ENCODE assay signal across 17 cellular contexts in genomic region chr2:204425821-204426220, GRCh38.
DNase-seq lines count a peak whose midpoint lies in the region; ATAC-seq lines count a peak whose summit lies in the region.
"Had no signal": no experiment of that assay in that cellular context is flagged by ENCODE, and none has a peak within 500 bp of the region (broad histone marks: within the 10 kb centered on the region; RNA-seq: fewer than 3 reads in every experiment).

No MANE protein-coding gene starts in this region.

- H3K36me3 Mint-ChIP-seq in effector memory CD8-positive, alpha-beta T cell (ENCODE audit: insufficient read depth), result peaks cover 3% of the 10 kb centered on the region
- H3K36me3 Mint-ChIP-seq: CD14-positive monocyte; CD8-positive, alpha-beta memory T cell had no signal

- H3K4me1 Mint-ChIP-seq in effector memory CD8-positive, alpha-beta T cell (ENCODE audit: low read depth in 2 of 2), result no peaks in the 10 kb centered on the region
- H3K4me1 Mint-ChIP-seq: CD14-positive monocyte; CD8-positive, alpha-beta memory T cell had no signal

- peaks cover 0 to 4% of the 10 kb centered on the region in 2 donors for H3K27me3 Mint-ChIP-seq in effector memory CD8-positive, alpha-beta T cell

- no peak for ATAC-seq in HG03469 (IDR thresholded peaks at IDR 0.05; ENCODE audit: unreplicated experiment)
- no peak for ATAC-seq in effector memory CD8-positive, alpha-beta T cell (replicated peaks)
- ATAC-seq: HCT116 had no signal

- H3K9me3 Mint-ChIP-seq in effector memory CD8-positive, alpha-beta T cell, result no peaks in the 10 kb centered on the region

- DNase-seq in EH (ENCODE audit: low read depth), result peak; percentile 13
- DNase-seq in dermis microvascular lymphatic vessel endothelial cell (ENCODE audit: low read depth in 2 of 2), result peak; percentile 83 to 84
- peak; percentile 14 for DNase-seq in glomerular endothelial cell (ENCODE audit: extremely low read depth, low read depth, low spot score)
- peak; percentile 76 for DNase-seq in pulmonary artery endothelial cell (ENCODE audit: low read depth, low spot score)
- no peak for DNase-seq in effector memory CD8-positive, alpha-beta T cell
- no peak for DNase-seq in AG08396 (ENCODE audit: low spot score)
- DNase-seq: AML-193; BE2C; CD4-positive, alpha-beta T cell; CD8-positive, alpha-beta memory T cell; DMS53; DMS79 treated with DMSO at 0.1 percent for 48 hours; GM23248; H9 had no signal

- H3K4me3 Mint-ChIP-seq in effector memory CD8-positive, alpha-beta T cell, result no peak overlapping the region
- H3K4me3 Mint-ChIP-seq: CD14-positive monocyte; CD4-positive, alpha-beta T cell; CD8-positive, alpha-beta memory T cell; H9 had no signal

- H3K27ac Mint-ChIP-seq in effector memory CD8-positive, alpha-beta T cell, result no peak overlapping the region
- H3K27ac Mint-ChIP-seq: CD14-positive monocyte; CD4-positive, alpha-beta T cell; CD8-positive, alpha-beta memory T cell; H9 had no signal

Comparison
In these comparisons a context has a peak if more than half of its experiments do, and no peak if none do; other contexts are left out.
1. DNase-seq: peak in EH (single experiment), dermis microvascular lymphatic vessel endothelial cell (2 of 2), glomerular endothelial cell (single experiment) and pulmonary artery endothelial cell (single experiment); none in effector memory CD8-positive, alpha-beta T cell (0 of 3) and AG08396 (single experiment).